ENCODE assay signal across 9 cellular contexts in the genomic region with DNA sequence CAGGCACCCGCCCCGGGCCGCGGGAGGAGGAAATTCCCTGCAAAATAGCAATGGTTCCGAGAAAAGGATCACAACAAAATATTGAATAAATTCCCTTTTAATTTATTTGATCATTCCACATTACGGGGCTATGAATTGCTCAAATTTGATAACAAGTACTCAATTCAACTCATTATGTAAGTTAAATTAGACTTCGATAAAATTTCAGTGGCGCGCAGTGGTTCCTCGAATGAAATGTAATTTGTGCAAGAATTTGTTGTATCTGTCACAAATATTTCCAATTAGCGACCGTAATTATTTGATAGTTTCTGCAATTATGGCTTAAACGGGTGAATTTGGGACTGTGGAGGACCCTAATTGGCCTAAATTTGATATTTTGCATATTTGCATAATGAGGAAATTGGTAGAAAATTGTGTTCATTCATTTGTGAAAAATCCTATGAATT.
A peak's percentile ranks its signal among the peaks of the same experiment; 100 is the strongest.
DNase-seq lines count a peak whose midpoint lies in the region; ATAC-seq and TF ChIP-seq lines count a peak whose summit lies in the region.
"Had no signal": no experiment of that assay in that cellular context is flagged by ENCODE, and none has a peak within 500 bp of the region (broad histone marks: within the 10 kb centered on the region; RNA-seq: fewer than 3 reads in every experiment).

No MANE protein-coding gene starts in this region.

- H3K27me3 ChIP-seq in GM06990 (replicated peaks; ENCODE audit: control insufficient read depth, insufficient read depth, low read length), result no peaks in the 10 kb centered on the region
- H3K27me3 ChIP-seq in SU-DHL-6 (ENCODE audit: low read length), result no peaks in the 10 kb centered on the region
- H3K27me3 ChIP-seq in psoas muscle (ENCODE audit: insufficient read depth in 3 of 3, low read length in 2 of 3), result peaks cover 0 to 25% (median 0%) of the 10 kb centered on the region in 3 donors

- H3K9ac ChIP-seq in SU-DHL-6 (ENCODE audit: low read length), result peak overlapping the region; percentile 37

- TF ChIP-seq CTCF in GM06990 (IDR thresholded peaks at IDR 0.05; ENCODE audit: insufficient read depth, low read length, poor library complexity, severe bottlenecking) (no peak), SU-DHL-6 (IDR thresholded peaks at IDR 0.05; ENCODE audit: insufficient read depth, low read length, poor library complexity, severe bottlenecking) (no peak), fibroblast of the aortic adventitia (IDR thresholded peaks at IDR 0.05; ENCODE audit: insufficient read depth, low read length) (no peak), psoas muscle (IDR thresholded peaks at IDR 0.05) (no peak)

- peak overlapping the region; percentile 62 for H3K4me2 ChIP-seq in SU-DHL-6 (ENCODE audit: low read depth, low read length, poor library complexity, severe bottlenecking)

- in situ Hi-C loops in KBM-7 (cut with MboI; ENCODE audit: low pct_unique_long_range_greater_than_20kb, low sequenced_read_pairs), result no loop called here

- H3K9me2 ChIP-seq in SU-DHL-6 (replicated peaks; ENCODE audit: insufficient read depth, low read length), result no peaks in the 10 kb centered on the region

- DNase-seq in GM06990 (ENCODE audit: extremely low read depth, insufficient read length) (no peak), fibroblast of the aortic adventitia (ENCODE audit: low read depth) (no peak), psoas muscle (no peak), NCI-H2171 (lab: John Stamatoyannopoulos, UW) (no peak), KBM-7 (no peak), NCI-H2196 (lab: John Stamatoyannopoulos, UW; ENCODE audit: unreplicated experiment) (no peak), HUDEP-2 (lab: John Stamatoyannopoulos, UW; ENCODE audit: unreplicated experiment in 76 of 76) (no peak)
- DNase-seq: NCI-H2227 treated with DMSO at 0.1 percent for 48 hours had no signal

- H3K4me3 ChIP-seq in GM06990 (replicated peaks; ENCODE audit: low read depth, low read length) (peak overlapping the region; percentile 70), SU-DHL-6 (ENCODE audit: insufficient read depth, low read length, poor library complexity, severe bottlenecking) (peak overlapping the region; percentile 49), fibroblast of the aortic adventitia (ENCODE audit: low read depth, low read length) (peak overlapping the region; percentile 64), psoas muscle (peak overlapping the region; percentile 72)

- WGBS in psoas muscle, 3 donors, result 1 to 2% (median 2%) methylated on average over 13 of the region's 13 CpGs

- H2AFZ ChIP-seq in SU-DHL-6 (ENCODE audit: low read depth, low read length, severe bottlenecking), result peak overlapping the region; percentile 93

- H3K9me3 ChIP-seq in SU-DHL-6 (ENCODE audit: insufficient read depth, low read length) (no peaks in the 10 kb centered on the region), psoas muscle (no peaks in the 10 kb centered on the region)

- H3K36me3 ChIP-seq in GM06990 (ENCODE audit: control insufficient read depth, insufficient read depth, low read length), result no peaks in the 10 kb centered on the region
- H3K36me3 ChIP-seq in SU-DHL-6 (ENCODE audit: low read length), result no peaks in the 10 kb centered on the region
- no peaks in the 10 kb centered on the region for H3K36me3 ChIP-seq in psoas muscle (ENCODE audit: insufficient read depth in 1 of 2, low read depth in 1 of 2)

- H3K27ac ChIP-seq in SU-DHL-6 (ENCODE audit: low read depth, low read length) (peak overlapping the region; percentile 79), psoas muscle (no peak overlapping the region)

- intact Hi-C loops in psoas muscle (cut with DNase I), result loop anchor here in 1 of 2 donors (10.0 kb wide), 1 partner anchor 207 kb away; no protein-coding TSS in a partner anchor

- ATAC-seq in psoas muscle, result no peak

- H3K79me2 ChIP-seq in SU-DHL-6 (ENCODE audit: insufficient read depth, low read length), result no peaks in the 10 kb centered on the region

- H3K4me1 ChIP-seq in psoas muscle, result peaks cover 5% of the 10 kb centered on the region

- peaks cover 8% of the 10 kb centered on the region for H3F3A ChIP-seq in SU-DHL-6 (ENCODE audit: insufficient read depth)

- no peaks in the 10 kb centered on the region for H4K20me1 ChIP-seq in SU-DHL-6 (ENCODE audit: low read depth, low read length)
